In the genomic region with DNA sequence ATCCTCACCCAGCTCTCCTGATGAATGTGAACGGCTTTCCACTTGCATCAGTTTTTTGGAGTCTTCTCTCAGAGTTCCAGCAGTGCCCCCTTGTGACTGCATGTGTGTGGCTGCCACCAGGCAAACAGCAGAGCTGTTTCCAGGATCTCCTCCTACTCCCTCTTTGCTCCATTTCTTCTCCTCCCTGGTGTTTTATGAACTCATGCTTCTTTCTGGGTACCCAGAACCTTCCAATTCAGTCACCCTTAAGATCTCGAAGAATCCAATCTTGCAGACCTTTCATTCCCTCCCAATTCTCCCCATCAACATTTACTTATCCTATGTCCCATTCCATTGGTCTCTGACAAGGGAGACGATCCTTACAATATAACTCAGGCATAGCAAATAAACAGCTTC, we compare ENCODE assay signal across 8 cellular contexts. TPM values are rescaled to one million over a fixed set of nuclear protein-coding genes. Genes with fewer than 3 reads are reported as not detected.
DNase-seq lines count a peak whose midpoint lies in the region; ATAC-seq and TF ChIP-seq lines count a peak whose summit lies in the region.

No MANE protein-coding gene starts in this region.

- H3K4me1 ChIP-seq in BE2C, result no peaks in the 10 kb centered on the region
- H3K4me1 ChIP-seq in psoas muscle, result no peaks in the 10 kb centered on the region

- H3K4me3 ChIP-seq in BE2C (ENCODE audit: low read depth, low read length) (no peak overlapping the region), psoas muscle (no peak overlapping the region)

- H3K36me3 ChIP-seq in BE2C (no peaks in the 10 kb centered on the region), psoas muscle (ENCODE audit: insufficient read depth in 1 of 2, low read depth in 1 of 2) (no peaks in the 10 kb centered on the region)

- ATAC-seq in Right ventricle myocardium superior (ENCODE audit: poor library complexity) (peak; percentile 81), psoas muscle (peak in 2 of 4 donors; percentile 53 to 54), HG02840 (IDR thresholded peaks at IDR 0.05; ENCODE audit: low FRiP score, unreplicated experiment) (no peak), HG03108 (IDR thresholded peaks at IDR 0.05; ENCODE audit: unreplicated experiment) (no peak)

- TF ChIP-seq CTCF in BE2C (IDR thresholded peaks at IDR 0.05; ENCODE audit: low read depth, low read length), result peak; percentile 79
- peak; percentile 68 for TF ChIP-seq CTCF in GM20000 (IDR thresholded peaks at IDR 0.05; ENCODE audit: extremely low read depth, missing control alignments)
- peak; percentile 54 for TF ChIP-seq CTCF in psoas muscle (IDR thresholded peaks at IDR 0.05)

- no peak overlapping the region for H3K27ac ChIP-seq in psoas muscle

- 39 to 49% (median 42%) methylated on average over 3 of the region's 3 CpGs for WGBS in psoas muscle, 3 donors

- H3K9me3 ChIP-seq in BE2C (no peaks in the 10 kb centered on the region), psoas muscle (no peaks in the 10 kb centered on the region)

- H3K27me3 ChIP-seq in BE2C (no peaks in the 10 kb centered on the region), psoas muscle (ENCODE audit: insufficient read depth in 3 of 3, low read length in 2 of 3) (peaks cover 0 to 43% (median 0%) of the 10 kb centered on the region in 3 donors)

- DNase-seq in BE2C (peak; percentile 62), GM20000 (ENCODE audit: low spot score) (peak; percentile 8), NCI-H526 treated with DMSO at 0.1 percent for 48 hours (lab: John Stamatoyannopoulos, UW) (peak; percentile 21), Right ventricle myocardium superior (peak; percentile 65), psoas muscle (peak in 1 of 2 donors; percentile 44)
- peak; percentile 39 for DNase-seq in activated naive CD4-positive, alpha-beta T cell treated with anti-CD3 and anti-CD28 coated beads, Interleukin-2, amount 50 U/mL, for 16 hours

- intact Hi-C loops in Right ventricle myocardium superior (cut with DNase I), result no loop called here
- intact Hi-C loops in psoas muscle (cut with DNase I), result loop anchor here in 1 of 2 donors (10.0 kb wide), 1 partner anchor 131 kb away; no protein-coding TSS in a partner anchor

RNA-seq across cellular contexts. Expression of gene TCEANC, which starts 6.8 kb away (rescaled TPM):
- 4.5 TPM for polyA plus RNA-seq in BE2C (2012; ENCODE audit: insufficient read depth, insufficient read length, low read depth)
- total RNA-seq in Right ventricle myocardium superior, result 7.3 TPM
- total RNA-seq in psoas muscle, result 1 to 10 TPM; 3.5 to 5.2 (median 4.1) TPM
- 1 to 10 TPM in 2 of 3 donors, under 1 TPM in 1; 0.95 to 2.5 (median 2.2) TPM for polyA plus RNA-seq in psoas muscle

RNA-seq across cellular contexts. Expression of gene RAB9A, which starts 42.8 kb away (rescaled TPM):
- 25.0 TPM for polyA plus RNA-seq in BE2C (2012; ENCODE audit: insufficient read depth, insufficient read length, low read depth)
- total RNA-seq in Right ventricle myocardium superior, result 22.6 TPM
- total RNA-seq in psoas muscle, result 10 to 100 TPM; 13.2 to 15.3 (median 14.2) TPM
- polyA plus RNA-seq in psoas muscle, result 10 to 100 TPM; 13.0 to 25.4 (median 22.8) TPM
